In the genomic region with DNA sequence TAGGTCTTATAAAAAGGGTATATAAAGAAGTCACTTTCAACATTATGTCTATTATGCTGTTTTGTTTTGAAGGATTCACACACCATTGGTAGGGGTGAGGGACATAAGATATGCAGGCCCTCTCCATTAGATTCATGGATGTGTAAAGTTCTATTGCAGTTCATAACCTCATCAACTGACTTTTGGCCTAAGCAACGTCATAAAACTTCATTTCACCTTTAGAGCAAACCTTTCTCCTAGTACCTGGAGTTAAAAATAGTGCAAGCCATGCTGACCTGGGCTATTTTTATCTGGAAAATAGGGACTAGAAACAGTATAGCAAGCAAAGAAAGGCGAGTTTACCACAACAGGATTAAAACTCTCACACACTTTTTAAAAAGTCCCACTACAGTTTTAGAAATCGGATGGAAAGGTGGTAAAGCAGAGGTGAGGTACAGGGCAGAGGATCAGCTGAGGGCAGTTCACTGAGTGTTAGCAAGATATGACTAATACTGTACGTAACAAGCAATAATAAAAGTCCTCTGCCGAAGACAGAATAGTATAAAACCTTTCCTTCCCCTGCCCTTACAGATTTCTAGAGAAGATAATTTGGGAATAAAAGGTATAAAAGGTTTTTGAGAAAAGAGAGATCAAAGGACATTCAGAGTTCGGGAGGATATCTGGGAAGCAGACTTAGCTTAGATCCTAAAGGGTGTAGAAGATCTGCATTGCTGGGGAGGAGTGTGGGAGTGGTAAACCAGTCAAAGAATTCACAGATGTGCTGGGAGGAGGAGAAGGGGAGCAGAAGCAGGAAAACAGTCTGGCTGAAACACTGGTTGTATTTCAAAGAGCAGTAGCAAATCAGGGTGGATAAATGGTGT, we compare ENCODE assay signal across 10 cellular contexts. TPM values are rescaled to one million over a fixed set of nuclear protein-coding genes. Genes with fewer than 3 reads are reported as not detected.
DNase-seq lines count a peak whose midpoint lies in the region; ATAC-seq and TF ChIP-seq lines count a peak whose summit lies in the region.
"Had no signal": no experiment of that assay in that cellular context is flagged by ENCODE, and none has a peak within 500 bp of the region (broad histone marks: within the 10 kb centered on the region; RNA-seq: fewer than 3 reads in every experiment).

No MANE protein-coding gene starts in this region.

- no peak for DNase-seq in activated CD4-positive, alpha-beta T cell treated with anti-CD3 and anti-CD28 coated beads for 36 hours
- DNase-seq in activated CD4-positive, alpha-beta T cell treated with anti-CD3 and anti-CD28 coated beads, Interleukin-2, amount 50 U/mL, for 4 hours = no peak
- DNase-seq in RWPE1 (ENCODE audit: low spot score) (peak; percentile 48), heart right ventricle (no peak), tibial artery (no peak), NCI-H524 treated with DMSO at 0.1 percent for 48 hours (lab: John Stamatoyannopoulos, UW) (no peak), MV-4-11 (lab: John Stamatoyannopoulos, UW) (no peak), SW 1271 (lab: John Stamatoyannopoulos, UW) (no peak)
- DNase-seq: MM.1S had no signal

- H3K27me3 ChIP-seq in heart right ventricle (no peaks in the 10 kb centered on the region), tibial artery (no peaks in the 10 kb centered on the region)

- intact Hi-C loops in activated CD4-positive, alpha-beta T cell treated with anti-CD3 and anti-CD28 coated beads for 36 hours (cut with DNase I, micrococcal nuclease) = no loop called here
- intact Hi-C loops in heart right ventricle (cut with DNase I) = no loop called here
- intact Hi-C loops in tibial artery (cut with DNase I; ENCODE audit: low total_unique reads) = no loop called here

- no peak overlapping the region for H3K27ac Mint-ChIP-seq in activated CD4-positive, alpha-beta T cell treated with anti-CD3 and anti-CD28 coated beads for 36 hours

- WGBS in heart right ventricle, 2 donors = 20% methylated on average over 6 of the region's 6 CpGs

- CTCF ChIA-PET in activated CD4-positive, alpha-beta T cell treated with anti-CD3 and anti-CD28 coated beads for 36 hours (lab: Charles Lee) = no interaction called here
- CTCF ChIA-PET in RWPE1 (lab: Yijun Ruan, JAX) = no interaction called here

- H3K27me3 Mint-ChIP-seq in activated CD4-positive, alpha-beta T cell treated with anti-CD3 and anti-CD28 coated beads for 36 hours = no peaks in the 10 kb centered on the region

- H3K9me3 ChIP-seq in heart right ventricle (no peaks in the 10 kb centered on the region), tibial artery (no peaks in the 10 kb centered on the region)

- H3K36me3 ChIP-seq in heart right ventricle (peaks cover 0 to 33% (median 0%) of the 10 kb centered on the region in 9 donors), tibial artery (no peaks in the 10 kb centered on the region)

- H3K4me3 ChIP-seq in heart right ventricle (peak overlapping the region in 3 of 10 donors; percentile 11 to 27 (median 11)), tibial artery (no peak overlapping the region)

- peak; percentile 72 for ATAC-seq in activated CD4-positive, alpha-beta T cell treated with anti-CD3 and anti-CD28 coated beads for 36 hours
- peak in 6 of 8 donors; percentile 36 to 76 (median 56) for ATAC-seq in heart right ventricle

- TF ChIP-seq CTCF in RWPE1 (conservative IDR thresholded peaks at IDR 0.05; ENCODE audit: low read depth) = no peak
- TF ChIP-seq CTCF in heart right ventricle (IDR thresholded peaks at IDR 0.05) = no peak
- no peak for TF ChIP-seq CTCF in tibial artery (IDR thresholded peaks at IDR 0.05)

- H3K4me1 ChIP-seq in heart right ventricle (peaks cover 17 to 96% (median 85%) of the 10 kb centered on the region in 9 donors), tibial artery (peaks cover 0 to 64% (median 45%) of the 10 kb centered on the region in 4 donors)

- POLR2A ChIA-PET in activated CD4-positive, alpha-beta T cell treated with anti-CD3 and anti-CD28 coated beads for 36 hours (lab: Charles Lee) = no interaction called here
- POLR2A ChIA-PET in RWPE1 (lab: Yijun Ruan, JAX; ENCODE audit: low non-redundant PET) = no interaction called here

- H3K9me3 Mint-ChIP-seq in activated CD4-positive, alpha-beta T cell treated with anti-CD3 and anti-CD28 coated beads for 36 hours (ENCODE audit: low read depth) = no peaks in the 10 kb centered on the region
- H3K9me3 Mint-ChIP-seq: neural crest cell had no signal

- peaks cover 19% of the 10 kb centered on the region for H3K4me1 Mint-ChIP-seq in activated CD4-positive, alpha-beta T cell treated with anti-CD3 and anti-CD28 coated beads for 36 hours

- H3K27ac ChIP-seq in RWPE1 (no peak overlapping the region), heart right ventricle (peak overlapping the region in 8 of 10 donors; percentile 19 to 74 (median 42)), tibial artery (peak overlapping the region; percentile 5 to 57)

- H3K36me3 Mint-ChIP-seq in activated CD4-positive, alpha-beta T cell treated with anti-CD3 and anti-CD28 coated beads for 36 hours (ENCODE audit: low read depth) = peaks cover 18% of the 10 kb centered on the region

- no peak overlapping the region for H3K4me3 Mint-ChIP-seq in activated CD4-positive, alpha-beta T cell treated with anti-CD3 and anti-CD28 coated beads for 36 hours
- H3K4me3 Mint-ChIP-seq: neural crest cell had no signal

RNA-seq across cellular contexts. Expression of a gene that starts 14.3 kb away (rescaled TPM):
- total RNA-seq in activated CD4-positive, alpha-beta T cell treated with anti-CD3 and anti-CD28 coated beads for 36 hours = 10 to 100 TPM; 31.5 to 43.7 TPM
- total RNA-seq in heart right ventricle = 100 to 1,000 TPM in 1 of 10 donors, 10 to 100 TPM in 9; 62.0 to 104 (median 71.2) TPM
- polyA plus RNA-seq in heart right ventricle = 10 to 100 TPM; 13.0 to 20.8 TPM
